In the genomic region with DNA sequence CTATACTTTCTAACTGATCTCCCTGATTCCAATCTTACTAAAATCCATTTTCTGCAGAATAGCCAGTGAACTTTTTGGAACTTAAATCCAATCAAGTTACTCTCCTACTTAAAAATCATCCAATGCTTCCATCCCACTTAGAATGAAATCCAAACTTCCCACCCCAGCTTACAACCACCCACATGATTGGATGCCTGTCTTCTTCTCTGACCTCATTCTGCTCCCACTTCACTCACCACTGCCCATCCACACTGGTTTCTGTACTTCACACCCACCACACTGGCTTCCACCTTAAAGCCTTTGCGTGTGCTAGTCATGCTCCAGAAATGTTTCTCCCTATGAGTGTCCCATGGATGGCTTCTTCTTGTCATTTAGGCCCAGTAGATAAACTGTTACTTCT, we compare ENCODE assay signal across 3 cellular contexts.
"Had no signal": no experiment of that assay in that cellular context is flagged by ENCODE, and none has a peak within 500 bp of the region (broad histone marks: within the 10 kb centered on the region; RNA-seq: fewer than 3 reads in every experiment).

No MANE protein-coding gene starts in this region.

- DNase-seq: GDM1, GF-D8 had no signal

- ATAC-seq: GM12878 had no signal

- H3K4me3 ChIP-seq: GM12878 had no signal
